ENCODE assay signal across 9 cellular contexts in the genomic region with DNA sequence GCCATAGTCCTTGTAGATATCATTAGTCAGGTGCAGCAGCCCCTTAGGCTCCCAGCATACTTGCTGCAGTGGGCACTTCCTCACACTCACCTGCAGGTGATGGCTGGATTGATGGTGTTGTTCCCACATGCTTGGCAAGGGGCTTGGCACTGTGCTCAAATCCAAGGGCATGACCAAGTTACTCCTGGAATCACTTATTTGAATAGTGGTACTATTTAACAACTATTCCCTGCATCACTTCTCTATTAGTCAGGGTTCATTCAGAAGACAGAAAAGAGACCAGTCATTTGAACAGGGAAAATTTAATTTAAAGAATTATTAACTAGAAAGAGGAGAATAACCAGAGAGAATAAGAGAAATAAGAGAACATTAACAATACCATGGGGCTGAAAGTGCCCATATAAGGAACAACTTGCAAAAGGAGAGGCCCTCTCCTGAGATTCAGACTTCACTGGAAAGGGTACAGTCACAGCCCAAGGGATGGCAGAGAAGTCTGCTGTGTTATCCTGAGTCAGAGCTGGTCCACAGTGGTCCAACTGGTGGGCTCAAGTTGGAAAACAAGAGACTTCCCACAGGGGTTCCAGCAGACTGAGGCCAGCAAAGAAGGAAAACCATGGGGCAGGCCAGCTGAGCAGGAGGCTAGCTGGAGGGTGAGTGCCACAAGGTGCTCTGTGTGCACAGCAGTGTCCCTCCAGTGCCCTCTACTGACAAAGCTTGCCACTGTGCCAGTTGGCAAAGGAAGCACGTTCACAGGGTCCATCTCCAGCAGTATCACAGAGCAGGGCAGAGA. TPM values are rescaled to one million over a fixed set of nuclear protein-coding genes. Genes with fewer than 3 reads are reported as not detected.
DNase-seq lines count a peak whose midpoint lies in the region; ATAC-seq and TF ChIP-seq lines count a peak whose summit lies in the region.
"Had no signal": no experiment of that assay in that cellular context is flagged by ENCODE, and none has a peak within 500 bp of the region (broad histone marks: within the 10 kb centered on the region; RNA-seq: fewer than 3 reads in every experiment).

No MANE protein-coding gene starts in this region.

- H3K4me3 ChIP-seq in AG04449 (ENCODE audit: low read depth, low read length): no peak overlapping the region
- H3K4me3 ChIP-seq in foreskin fibroblast (ENCODE audit: low read depth in 1 of 2, low read length in 2 of 2): no peak overlapping the region
- H3K4me3 ChIP-seq in neutrophil (ENCODE audit: low read depth in 1 of 2, low read length in 1 of 2): no peak overlapping the region
- H3K4me3 ChIP-seq: HAP-1 had no signal

- H3K27ac Mint-ChIP-seq in activated CD8-positive, alpha-beta T cell treated with anti-CD3 and anti-CD28 coated beads, Interleukin-2, amount 10 ng/mL, durations not matched to agents 7 days and 5 days: no peak overlapping the region

- no peaks in the 10 kb centered on the region for H3K4me1 ChIP-seq in neutrophil (ENCODE audit: control insufficient read depth in 1 of 2, insufficient read depth in 1 of 2, low read depth in 1 of 2, low read length in 1 of 2)
- H3K4me1 ChIP-seq: HAP-1 had no signal

- H3K27me3 Mint-ChIP-seq in activated CD8-positive, alpha-beta T cell treated with anti-CD3 and anti-CD28 coated beads, Interleukin-2, amount 10 ng/mL, durations not matched to agents 7 days and 5 days (ENCODE audit: low read depth): peaks cover 24% of the 10 kb centered on the region

- POLR2A ChIA-PET in AG04449 (lab: Yijun Ruan, JAX): no interaction called here
- POLR2A ChIA-PET in activated CD8-positive, alpha-beta T cell treated with anti-CD3 and anti-CD28 coated beads, Interleukin-2, amount 10 ng/mL, durations not matched to agents 7 days and 5 days (lab: Charles Lee): no interaction called here

- CTCF ChIA-PET in AG04449 (lab: Yijun Ruan, JAX): interaction anchor here (0.7 to 2.6 kb wide), 17 partner anchors 8 to 307 kb away, joined by 3 to 46 read pairs (median 5); partner anchors contain the start of gene SPP1
- CTCF ChIA-PET in activated CD8-positive, alpha-beta T cell treated with anti-CD3 and anti-CD28 coated beads, Interleukin-2, amount 10 ng/mL, durations not matched to agents 7 days and 5 days (lab: Charles Lee): interaction anchor here (0.9 to 2.8 kb wide), 11 partner anchors 10 to 227 kb away, joined by 3 to 17 read pairs (median 5); partner anchors contain the start of gene SPP1

- H3K4me3 Mint-ChIP-seq in activated CD8-positive, alpha-beta T cell treated with anti-CD3 and anti-CD28 coated beads, Interleukin-2, amount 10 ng/mL, durations not matched to agents 7 days and 5 days: no peak overlapping the region

- H3K27me3 ChIP-seq in neutrophil: no peaks in the 10 kb centered on the region

- no peaks in the 10 kb centered on the region for H3K4me1 Mint-ChIP-seq in activated CD8-positive, alpha-beta T cell treated with anti-CD3 and anti-CD28 coated beads, Interleukin-2, amount 10 ng/mL, durations not matched to agents 7 days and 5 days (ENCODE audit: low read depth)

- H3K36me3 ChIP-seq in neutrophil: no peaks in the 10 kb centered on the region
- H3K36me3 ChIP-seq: HAP-1 had no signal

- ATAC-seq in HG02852 (IDR thresholded peaks at IDR 0.05; ENCODE audit: unreplicated experiment) (peak; percentile 65), HG03521 (IDR thresholded peaks at IDR 0.05; ENCODE audit: unreplicated experiment) (no peak)
- ATAC-seq in activated CD8-positive, alpha-beta T cell treated with anti-CD3 and anti-CD28 coated beads, Interleukin-2, amount 10 ng/mL, durations not matched to agents 7 days and 5 days: peak; percentile 81

- no peaks in the 10 kb centered on the region for H3K9me3 Mint-ChIP-seq in activated CD8-positive, alpha-beta T cell treated with anti-CD3 and anti-CD28 coated beads, Interleukin-2, amount 10 ng/mL, durations not matched to agents 7 days and 5 days (ENCODE audit: insufficient read depth)

- H3K36me3 Mint-ChIP-seq in activated CD8-positive, alpha-beta T cell treated with anti-CD3 and anti-CD28 coated beads, Interleukin-2, amount 10 ng/mL, durations not matched to agents 7 days and 5 days (ENCODE audit: low read depth): no peaks in the 10 kb centered on the region

- H3K27ac ChIP-seq in neutrophil: no peak overlapping the region

- no peaks in the 10 kb centered on the region for H3K9me3 ChIP-seq in neutrophil
- H3K9me3 ChIP-seq: HAP-1 had no signal

- TF ChIP-seq CTCF in AG04449 (IDR thresholded peaks at IDR 0.05; ENCODE audit: insufficient read depth, low read length, missing control alignments): peak; percentile 85
- peak; percentile 72 for TF ChIP-seq CTCF in GM12873 (IDR thresholded peaks at IDR 0.05; ENCODE audit: insufficient read depth, low read depth, low read length, missing control alignments)
- TF ChIP-seq CTCF in foreskin fibroblast (IDR thresholded peaks at IDR 0.05; ENCODE audit: low read depth, low read length): peak; percentile 62
- TF ChIP-seq CTCF in neutrophil (IDR thresholded peaks at IDR 0.05): peak; percentile 31

- DNase-seq in AG04449 (ENCODE audit: low read depth, low spot score) (no peak), NCI-H2196 treated with DMSO at 0.1 percent for 48 hours (lab: John Stamatoyannopoulos, UW; ENCODE audit: unreplicated experiment) (peak; percentile 1), foreskin fibroblast (peak; percentile 39 to 67)
- peak; percentile 56 for DNase-seq in activated CD8-positive, alpha-beta T cell treated with anti-CD3 and anti-CD28 coated beads, Interleukin-2, amount 10 ng/mL, durations not matched to agents 7 days and 5 days

RNA-seq across cellular contexts. Expression of gene SPP1, which starts 9.8 kb away (rescaled TPM):
- total RNA-seq in activated CD8-positive, alpha-beta T cell treated with anti-CD3 and anti-CD28 coated beads, Interleukin-2, amount 10 ng/mL, durations not matched to agents 7 days and 5 days: not detected

RNA-seq across cellular contexts. Expression of gene PKD2, which starts 22.1 kb away (rescaled TPM):
- total RNA-seq in activated CD8-positive, alpha-beta T cell treated with anti-CD3 and anti-CD28 coated beads, Interleukin-2, amount 10 ng/mL, durations not matched to agents 7 days and 5 days: 1 to 10 TPM; 7.4 to 7.7 TPM

Comparison
In these comparisons a context has a peak if more than half of its experiments do, and no peak if none do; other contexts are left out.
1. CTCF ChIP-seq: peak in every context shown above with its lines; median percentile 85 in AG04449; 72 in GM12873; 62 in foreskin fibroblast; 31 in neutrophil.